In the genomic region with DNA sequence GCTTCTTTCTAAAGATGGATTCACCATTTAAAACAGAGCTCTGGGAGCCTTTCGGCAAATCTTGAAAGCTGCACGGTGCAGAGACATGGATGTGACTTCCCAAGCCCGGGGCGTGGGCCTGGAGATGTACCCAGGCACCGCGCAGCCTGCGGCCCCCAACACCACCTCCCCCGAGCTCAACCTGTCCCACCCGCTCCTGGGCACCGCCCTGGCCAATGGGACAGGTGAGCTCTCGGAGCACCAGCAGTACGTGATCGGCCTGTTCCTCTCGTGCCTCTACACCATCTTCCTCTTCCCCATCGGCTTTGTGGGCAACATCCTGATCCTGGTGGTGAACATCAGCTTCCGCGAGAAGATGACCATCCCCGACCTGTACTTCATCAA, we compare ENCODE assay signal across 24 cellular contexts. TPM values are rescaled to one million over a fixed set of nuclear protein-coding genes. Genes with fewer than 3 reads are reported as not detected.
"Had no signal": no experiment of that assay in that cellular context is flagged by ENCODE, and none has a peak within 500 bp of the region (broad histone marks: within the 10 kb centered on the region; RNA-seq: fewer than 3 reads in every experiment).

No MANE protein-coding gene starts in this region.

- H3K4me3 Mint-ChIP-seq: activated CD8-positive, alpha-beta T cell treated with anti-CD3 and anti-CD28 coated beads, Interleukin-2, amount 10 ng/mL, durations not matched to agents 7 days and 5 days; activated naive CD8-positive, alpha-beta T cell treated with anti-CD3 and anti-CD28 coated beads, Interleukin-2, amount 50 U/mL, for 24 hours; activated T-cell treated with anti-CD3 and anti-CD28 coated beads, Interleukin-2, amount 50 U/mL, for 24 hours; brain; central memory CD8-positive, alpha-beta T cell had no signal

- H3K27me3 Mint-ChIP-seq: activated naive CD8-positive, alpha-beta T cell treated with anti-CD3 and anti-CD28 coated beads, Interleukin-2, amount 50 U/mL, for 24 hours; activated T-cell treated with anti-CD3 and anti-CD28 coated beads, Interleukin-2, amount 50 U/mL, for 24 hours; brain; central memory CD8-positive, alpha-beta T cell had no signal

- H3K36me3 Mint-ChIP-seq: activated naive CD4-positive, alpha-beta T cell treated with anti-CD3 and anti-CD28 coated beads, Interleukin-2, amount 50 U/mL, for 72 hours had no signal

- H3K27ac ChIP-seq: Peyer's patch, SJSA1 had no signal

- H3K9me3 Mint-ChIP-seq: activated naive CD4-positive, alpha-beta T cell treated with anti-CD3 and anti-CD28 coated beads, Interleukin-2, amount 50 U/mL, for 72 hours; activated naive CD8-positive, alpha-beta T cell treated with anti-CD3 and anti-CD28 coated beads, Interleukin-2, amount 50 U/mL, for 24 hours; activated T-cell treated with anti-CD3 and anti-CD28 coated beads, Interleukin-2, amount 50 U/mL, for 24 hours; brain; central memory CD8-positive, alpha-beta T cell had no signal

- DNase-seq: activated CD4-positive, alpha-beta T cell treated with anti-CD3 and anti-CD28 coated beads for 48 hours; activated CD4-positive, alpha-beta T cell treated with anti-CD3 and anti-CD28 coated beads, Interleukin-2, amount 50 U/mL, for 4 hours; activated CD4-positive, CD25-positive, alpha-beta regulatory T cell treated with anti-CD3 and anti-CD28 coated beads, Interleukin-2, amount 50 U/mL, for 72 hours; activated CD8-positive, alpha-beta T cell treated with anti-CD3 and anti-CD28 coated beads, Interleukin-2, amount 10 ng/mL, durations not matched to agents 7 days and 5 days; activated effector memory CD4-positive, alpha-beta T cell treated with anti-CD3 and anti-CD28 coated beads, Interleukin-2, amount 50 U/mL, for 16 hours; activated naive CD4-positive, alpha-beta T cell treated with Interleukin-2 at 50 U/mL for 16 hours; activated naive CD8-positive, alpha-beta T cell treated with anti-CD3 and anti-CD28 coated beads, Interleukin-2, amount 50 U/mL, for 24 hours; activated T-cell treated with anti-CD3 and anti-CD28 coated beads, Interleukin-2, amount 50 U/mL, for 24 hours; amniotic stem cell; Karpas-422; NCI-H146; NCI-H187 treated with DMSO at 0.1 percent for 48 hours; NCI-H2081 treated with DMSO at 0.1 percent for 48 hours; NCI-H446; NCI-H524; Peyer's patch; SHP77; SW 1271 had no signal

- H3K27me3 ChIP-seq: Peyer's patch, SJSA1 had no signal

- H3K4me3 ChIP-seq: Peyer's patch, SJSA1 had no signal

- H3K27ac Mint-ChIP-seq: activated CD8-positive, alpha-beta T cell treated with anti-CD3 and anti-CD28 coated beads, Interleukin-2, amount 10 ng/mL, durations not matched to agents 7 days and 5 days; activated naive CD8-positive, alpha-beta T cell treated with anti-CD3 and anti-CD28 coated beads, Interleukin-2, amount 50 U/mL, for 24 hours; activated T-cell treated with anti-CD3 and anti-CD28 coated beads, Interleukin-2, amount 50 U/mL, for 24 hours had no signal

- H3K9me3 ChIP-seq: Peyer's patch, SJSA1 had no signal

- H3K36me3 ChIP-seq: Peyer's patch, SJSA1 had no signal

- ATAC-seq: activated CD8-positive, alpha-beta T cell treated with anti-CD3 and anti-CD28 coated beads, Interleukin-2, amount 10 ng/mL, durations not matched to agents 7 days and 5 days; activated naive CD4-positive, alpha-beta T cell treated with anti-CD3 and anti-CD28 coated beads, Interleukin-2, amount 50 U/mL, for 72 hours; activated naive CD8-positive, alpha-beta T cell treated with anti-CD3 and anti-CD28 coated beads, Interleukin-2, amount 50 U/mL, for 24 hours; SK-N-SH treated with all-trans-retinoic acid at 6 μM for 48 hours had no signal

RNA-seq across cellular contexts. Expression of gene GPER1, which starts 3.7 kb away (rescaled TPM):
- total RNA-seq: activated naive CD4-positive, alpha-beta T cell treated with anti-CD3 and anti-CD28 coated beads, Interleukin-2, amount 50 U/mL, for 72 hours; SJSA1; T-helper 1 cell treated with Interleukin-12 subunit alpha and Interleukin-12 subunit beta and Interleukin-4 antibody, amounts not matched to agents 30 ng/mL and 1 ng/mL, for 36 hours had no signal
